In the genomic region with DNA sequence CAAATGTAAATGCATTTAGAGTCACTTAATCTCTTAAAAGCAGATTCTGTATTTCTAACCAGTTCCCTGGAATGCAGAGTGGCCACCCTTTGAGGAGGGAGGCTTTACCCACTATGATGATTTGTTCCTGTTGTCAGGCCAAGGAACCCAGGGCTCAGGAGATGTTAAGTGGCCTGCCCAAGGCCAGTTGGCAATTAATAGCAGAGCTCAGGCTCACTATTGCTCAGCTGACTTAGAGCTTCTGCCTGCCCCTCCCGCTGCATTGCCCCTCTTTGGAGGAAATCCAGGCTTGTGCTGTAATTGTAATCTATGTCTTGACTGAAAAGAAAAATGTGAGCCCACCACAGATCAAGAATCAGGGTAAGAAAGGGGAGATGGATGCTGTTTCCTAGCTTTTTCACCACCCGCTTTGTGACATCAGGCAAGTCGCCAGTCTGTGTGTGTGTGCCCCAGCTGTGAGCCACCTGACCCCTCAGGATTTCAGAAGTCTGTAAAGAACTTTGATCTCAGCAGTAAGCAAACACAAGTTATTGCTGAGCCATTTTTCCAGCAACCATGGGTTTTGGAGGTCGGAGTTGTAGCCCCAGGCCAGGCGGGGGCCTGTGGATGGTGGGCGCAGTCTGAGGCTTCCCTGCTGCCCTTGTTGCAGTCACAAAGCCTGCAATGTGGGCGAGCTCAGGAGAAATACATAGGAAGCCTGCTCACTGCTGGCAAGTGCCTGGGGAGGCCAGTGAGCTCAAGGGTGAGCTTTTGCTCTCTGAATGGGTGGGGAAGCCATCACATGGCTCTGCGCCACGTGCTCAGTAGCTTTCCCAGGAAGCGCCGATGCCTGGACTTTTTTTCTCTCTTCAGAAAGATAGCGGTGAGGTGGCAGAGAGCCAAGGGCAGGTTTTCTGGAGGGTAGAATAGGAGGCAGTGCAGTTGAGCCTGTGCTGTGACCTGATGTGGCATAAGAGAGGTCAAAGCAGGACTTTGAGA, we compare ENCODE assay signal across 10 cellular contexts. TPM values are rescaled to one million over a fixed set of nuclear protein-coding genes. Genes with fewer than 3 reads are reported as not detected.
A peak's percentile ranks its signal among the peaks of the same experiment; 100 is the strongest.
DNase-seq lines count a peak whose midpoint lies in the region; ATAC-seq and TF ChIP-seq lines count a peak whose summit lies in the region.
"Had no signal": no experiment of that assay in that cellular context is flagged by ENCODE, and none has a peak within 500 bp of the region (broad histone marks: within the 10 kb centered on the region; RNA-seq: fewer than 3 reads in every experiment).

No MANE protein-coding gene starts in this region.

- intact Hi-C loops in right cardiac atrium (cut with DNase I), result loop anchor here in 1 of 4 donors (10.0 kb wide), 1 partner anchor 73 kb away; no protein-coding TSS in a partner anchor

- H3K4me1 ChIP-seq in HUES48 (ENCODE audit: control insufficient read depth, insufficient read depth, low read length) (peaks cover 38% of the 10 kb centered on the region), right cardiac atrium (ENCODE audit: control insufficient read depth, insufficient read depth, low read length) (peaks cover 13% of the 10 kb centered on the region)

- H3K9me3 ChIP-seq in HUES48 (ENCODE audit: control insufficient read depth, insufficient read depth, low read length) (no peaks in the 10 kb centered on the region), right cardiac atrium (ENCODE audit: control insufficient read depth, low read length) (no peaks in the 10 kb centered on the region), T-helper 17 cell (ENCODE audit: control insufficient read depth, low read length, poor library complexity, severe bottlenecking) (no peaks in the 10 kb centered on the region)
- H3K9me3 ChIP-seq: gastrocnemius medialis had no signal

- H3K36me3 ChIP-seq in HUES48 (ENCODE audit: control insufficient read depth, insufficient read depth, low read length), result peaks cover 17% of the 10 kb centered on the region; the same call in 1 of the 2 replicates
- H3K36me3 ChIP-seq: gastrocnemius medialis had no signal

- H3K4me3 ChIP-seq in HUES48 (ENCODE audit: low read depth, low read length) (no peak overlapping the region), right cardiac atrium (ENCODE audit: low read length) (no peak overlapping the region)
- H3K4me3 ChIP-seq: gastrocnemius medialis had no signal

- H3K4me1 Mint-ChIP-seq in T-helper 17 cell, result peaks cover 19% of the 10 kb centered on the region

- no peaks in the 10 kb centered on the region for H3K36me3 Mint-ChIP-seq in T-helper 17 cell (ENCODE audit: low read depth)
- H3K36me3 Mint-ChIP-seq: stimulated activated effector memory CD8-positive, alpha-beta T cell treated with anti-CD3 and anti-CD28 coated beads, Interleukin-12 subunit alpha, Interleukin-12 subunit beta, amount 100 ng/mL, for 72 hours had no signal

- no peak overlapping the region for H3K4me3 Mint-ChIP-seq in T-helper 17 cell
- H3K4me3 Mint-ChIP-seq: stimulated activated effector memory CD8-positive, alpha-beta T cell treated with anti-CD3 and anti-CD28 coated beads, Interleukin-12 subunit alpha, Interleukin-12 subunit beta, amount 100 ng/mL, for 72 hours had no signal

- DNase-seq in RPMI8226, result peak; percentile 69
- peak; percentile 69 to 89 (median 76) for DNase-seq in right cardiac atrium
- DNase-seq in omental fat pad (ENCODE audit: low spot score), result no peak
- DNase-seq in effector CD4-positive, alpha-beta T cell, result no peak
- no peak for DNase-seq in T-helper 17 cell
- DNase-seq: activated naive CD4-positive, alpha-beta T cell had no signal

- H3K27me3 Mint-ChIP-seq in T-helper 17 cell, result peaks cover 40% of the 10 kb centered on the region

- peaks cover 3% of the 10 kb centered on the region; the same call in 1 of the 2 replicates for H3K27me3 ChIP-seq in HUES48 (ENCODE audit: control insufficient read depth, insufficient read depth, low read length)
- no peaks in the 10 kb centered on the region for H3K27me3 ChIP-seq in right cardiac atrium (ENCODE audit: control insufficient read depth, insufficient read depth)

- H3K9ac ChIP-seq in HUES48 (ENCODE audit: low read depth, low read length), result no peak overlapping the region

- no peak for TF ChIP-seq CTCF in omental fat pad (IDR thresholded peaks at IDR 0.05)

- 51% methylated on average over 12 of the region's 12 CpGs for WGBS in right cardiac atrium

- ATAC-seq in right cardiac atrium (peak; percentile 14 to 55), omental fat pad (ENCODE audit: low FRiP score) (no peak), T-helper 17 cell (no peak)
- ATAC-seq: gastrocnemius medialis had no signal

- no peak overlapping the region for H3K27ac Mint-ChIP-seq in T-helper 17 cell
- H3K27ac Mint-ChIP-seq: stimulated activated effector memory CD8-positive, alpha-beta T cell treated with anti-CD3 and anti-CD28 coated beads, Interleukin-12 subunit alpha, Interleukin-12 subunit beta, amount 100 ng/mL, for 72 hours had no signal

- H3K27ac ChIP-seq in HUES48 (ENCODE audit: low read depth, low read length), result peak overlapping the region; percentile 29
- peak overlapping the region; percentile 34 for H3K27ac ChIP-seq in right cardiac atrium (ENCODE audit: low read length)
- peak overlapping the region; percentile 7 for H3K27ac ChIP-seq in temporal lobe (ENCODE audit: low read depth, low read length)
- H3K27ac ChIP-seq: gastrocnemius medialis had no signal

RNA-seq across cellular contexts. Expression of gene CABLES1, which starts 6.0 kb away (rescaled TPM):
- total RNA-seq in right cardiac atrium (1 to 10 TPM; 3.5 to 5.6 (median 4.5) TPM), temporal lobe (3.2 TPM), omental fat pad (10 to 100 TPM; 24.4 to 95.9 (median 30.4) TPM), T-helper 17 cell (under 1 TPM in 1 of 2 donors, not detected in 1; 0.73 TPM)
- 3.2 TPM for polyA plus RNA-seq in right cardiac atrium

Comparison
In these comparisons a context has a peak if more than half of its experiments do, and no peak if none do; other contexts are left out.
1. DNase-seq: peak in RPMI8226 (single experiment) and right cardiac atrium (3 of 3); none in omental fat pad (single experiment), effector CD4-positive, alpha-beta T cell (single experiment) and T-helper 17 cell (0 of 3).
2. ATAC-seq: peak in right cardiac atrium (2 of 2); none in omental fat pad (single experiment) and T-helper 17 cell (single experiment).
3. Peak in every context shown above with its lines, with median percentiles within 50 percentile points of each other: H3K27ac ChIP-seq.